ENCODE assay signal across 10 cellular contexts in the genomic region with DNA sequence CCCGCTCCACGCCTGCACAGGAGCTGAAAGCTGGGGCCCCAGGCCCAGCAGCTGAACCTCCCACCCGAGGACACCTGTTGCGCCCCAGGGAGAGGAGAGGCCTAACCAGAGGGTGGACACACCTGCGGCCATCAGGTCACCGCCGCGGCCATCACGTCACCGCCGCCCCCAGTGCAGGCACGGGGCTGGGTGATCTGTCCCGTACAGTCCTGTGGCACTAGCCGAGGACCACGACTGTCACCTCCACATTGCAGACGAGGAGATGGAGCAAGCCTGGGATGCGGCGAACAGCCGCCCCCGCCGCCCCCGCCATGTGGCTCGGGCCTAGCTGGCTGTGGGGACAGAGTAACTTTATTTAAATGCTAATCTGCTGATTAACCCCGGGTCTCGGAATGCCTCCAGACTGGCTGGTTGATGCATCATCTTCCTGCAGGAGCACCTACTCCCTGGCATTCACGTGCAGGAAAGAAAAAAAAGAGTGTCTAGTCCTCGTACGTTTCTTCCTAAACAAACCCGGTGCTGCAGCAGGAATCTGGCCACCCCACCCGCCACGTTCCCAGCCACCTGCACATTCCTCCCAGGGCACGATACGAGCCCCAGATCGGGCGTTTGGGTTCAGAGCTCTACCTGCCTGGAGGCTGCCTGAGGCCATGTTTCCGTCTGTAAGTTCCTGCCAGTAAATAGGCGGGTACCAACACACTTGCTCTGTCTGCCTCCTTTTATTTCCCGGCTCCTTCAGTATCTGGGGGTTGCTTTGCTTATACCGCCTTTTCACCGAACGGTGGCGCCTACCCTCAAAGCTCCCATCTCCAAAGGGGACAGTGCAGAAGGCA. TPM values are rescaled to one million over a fixed set of nuclear protein-coding genes. Genes with fewer than 3 reads are reported as not detected.
A peak's percentile ranks its signal among the peaks of the same experiment; 100 is the strongest.
DNase-seq lines count a peak whose midpoint lies in the region; TF ChIP-seq lines count a peak whose summit lies in the region.
"Had no signal": no experiment of that assay in that cellular context is flagged by ENCODE, and none has a peak within 500 bp of the region (broad histone marks: within the 10 kb centered on the region; RNA-seq: fewer than 3 reads in every experiment).

No MANE protein-coding gene starts in this region.

- H3K9me3 Mint-ChIP-seq in brain: peaks cover 0 to 7% (median 0%) of the 10 kb centered on the region in 5 experiments
- H3K9me3 Mint-ChIP-seq: activated naive CD4-positive, alpha-beta T cell treated with anti-CD3 and anti-CD28 coated beads for 36 hours had no signal

- no peaks in the 10 kb centered on the region for H3K36me3 Mint-ChIP-seq in brain

- no peak overlapping the region for H3K4me3 Mint-ChIP-seq in brain
- H3K4me3 Mint-ChIP-seq: activated naive CD4-positive, alpha-beta T cell treated with anti-CD3 and anti-CD28 coated beads for 36 hours had no signal

- peak overlapping the region; percentile 67 for H3K27ac ChIP-seq in HUES48 (ENCODE audit: low read depth, low read length)

- peaks cover 8% of the 10 kb centered on the region for H3K27me3 Mint-ChIP-seq in brain

- H3K36me3 ChIP-seq in HUES48 (ENCODE audit: control insufficient read depth, insufficient read depth, low read length): no peaks in the 10 kb centered on the region

- no peak overlapping the region for H3K9ac ChIP-seq in HUES48 (ENCODE audit: low read depth, low read length)

- peaks cover 9% of the 10 kb centered on the region for H3K4me1 Mint-ChIP-seq in brain

- no peaks in the 10 kb centered on the region for H3K9me3 ChIP-seq in HUES48 (ENCODE audit: control insufficient read depth, insufficient read depth, low read length)

- peak overlapping the region in 4 of 5 experiments; percentile 62 to 90 (median 74) for H3K27ac Mint-ChIP-seq in brain
- H3K27ac Mint-ChIP-seq: activated naive CD4-positive, alpha-beta T cell treated with anti-CD3 and anti-CD28 coated beads for 36 hours had no signal

- H3K4me3 ChIP-seq in AG09309 (ENCODE audit: control insufficient read depth, low read depth, low read length) (no peak overlapping the region), HUES48 (ENCODE audit: low read depth, low read length) (no peak overlapping the region)

- DNase-seq in AG09309 (ENCODE audit: low read depth) (peak; percentile 17), kidney tubule cell (ENCODE audit: low spot score) (peak; percentile 61), GM19240 (ENCODE audit: insufficient read length, low spot score) (no peak), NCI-H2081 (lab: John Stamatoyannopoulos, UW) (no peak), NCI-H2081 treated with DMSO at 0.1 percent for 48 hours (lab: John Stamatoyannopoulos, UW) (no peak)
- DNase-seq in activated CD4-positive, CD25-positive, alpha-beta regulatory T cell treated with anti-CD3 and anti-CD28 coated beads, Interleukin-2, amount 50 U/mL, for 72 hours: no peak
- DNase-seq: activated naive CD4-positive, alpha-beta T cell treated with anti-CD3 and anti-CD28 coated beads for 36 hours; kidney had no signal

- no peaks in the 10 kb centered on the region for H3K27me3 ChIP-seq in HUES48 (ENCODE audit: control insufficient read depth, insufficient read depth, low read length)

- peaks cover 15% of the 10 kb centered on the region; the same call in 1 of the 2 replicates for H3K4me1 ChIP-seq in HUES48 (ENCODE audit: control insufficient read depth, insufficient read depth, low read length)

- TF ChIP-seq CTCF in AG09309 (IDR thresholded peaks at IDR 0.05; ENCODE audit: control insufficient read depth, insufficient read depth, low read depth, low read length, missing control alignments): peak; percentile 35
- peak; percentile 34 to 58 for TF ChIP-seq CTCF in brain (conservative IDR thresholded peaks at IDR 0.05)

RNA-seq across cellular contexts. Expression of a gene that starts 29.9 kb away (rescaled TPM):
- polyA plus RNA-seq in brain (ENCODE audit: insufficient read depth, low read depth, low replicate concordance): 12.9 TPM

RNA-seq across cellular contexts. Expression of a gene that starts 48.5 kb away (rescaled TPM):
- 77.9 TPM for polyA plus RNA-seq in brain (ENCODE audit: insufficient read depth, low read depth, low replicate concordance)

RNA-seq across cellular contexts. Expression of a gene that starts 48.8 kb away (rescaled TPM):
- 24.6 TPM for polyA plus RNA-seq in brain (ENCODE audit: insufficient read depth, low read depth, low replicate concordance)

RNA-seq across cellular contexts. Expression of a gene that starts 48.9 kb away (rescaled TPM):
- 22.2 TPM for polyA plus RNA-seq in brain (ENCODE audit: insufficient read depth, low read depth, low replicate concordance)

RNA-seq across cellular contexts. Expression of a gene that starts 56.6 kb away (rescaled TPM):
- polyA plus RNA-seq in brain (ENCODE audit: insufficient read depth, low read depth, low replicate concordance): 141 TPM

Comparison
In these comparisons a context has a peak if more than half of its experiments do, and no peak if none do; other contexts are left out.
1. DNase-seq: peak in AG09309 (single experiment) and kidney tubule cell (single experiment); none in GM19240 (single experiment), NCI-H2081 (0 of 2), NCI-H2081 treated with DMSO at 0.1 percent for 48 hours (single experiment) and activated CD4-positive, CD25-positive, alpha-beta regulatory T cell treated with anti-CD3 and anti-CD28 coated beads, Interleukin-2, amount 50 U/mL, for 72 hours (single experiment).